36 cellular contexts compared by ENCODE assay signal in the genomic region with DNA sequence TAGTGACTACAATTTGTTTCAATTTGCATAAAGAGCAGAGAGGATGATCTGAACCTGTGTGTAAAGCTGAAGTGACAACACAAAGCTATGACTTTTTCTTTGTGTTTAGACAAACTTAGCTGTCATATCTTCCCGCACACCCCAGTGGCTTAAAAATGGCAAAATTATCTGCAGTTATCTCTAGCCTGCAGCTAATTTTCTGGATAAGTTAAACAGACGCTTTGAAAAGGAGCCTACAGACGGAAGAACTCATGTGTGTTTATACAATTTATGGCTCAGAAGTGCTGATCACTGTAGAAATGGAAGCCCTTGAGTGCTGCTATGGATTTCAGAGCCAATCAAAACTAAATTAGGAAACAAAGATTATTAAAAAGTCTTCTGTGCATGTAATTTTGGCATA. TPM values are rescaled to one million over a fixed set of nuclear protein-coding genes. Genes with fewer than 3 reads are reported as not detected.
"Had no signal": no experiment of that assay in that cellular context is flagged by ENCODE, and none has a peak within 500 bp of the region (broad histone marks: within the 10 kb centered on the region; RNA-seq: fewer than 3 reads in every experiment).

No MANE protein-coding gene starts in this region.

- H3K27me3 ChIP-seq: brain microvascular endothelial cell, foreskin keratinocyte, sigmoid colon, upper lobe of right lung had no signal

- ATAC-seq: effector memory CD8-positive, alpha-beta T cell; esophagus mucosa; heart left ventricle; left ventricle myocardium superior; pancreas; stimulated activated memory B cell treated with anti-CD40 and anti-IgM and Interleukin-4, amounts not matched to agents 10 μg/mL and 1 μg/mL and 100 μg/mL, for 72 hours; stimulated activated naive CD8-positive, alpha-beta T cell treated with anti-CD3 and anti-CD28 coated beads, Interleukin-15, amount 100 ng/mL, for 72 hours; upper lobe of right lung; WTC11 had no signal

- H3K4me1 ChIP-seq: heart left ventricle, pancreas, prostate gland, tibial artery, upper lobe of right lung had no signal

- H3K9me3 ChIP-seq: heart left ventricle, pancreas, prostate gland, sigmoid colon, tibial artery, upper lobe of right lung had no signal

- H3K27me3 Mint-ChIP-seq: activated CD4-positive, alpha-beta memory T cell treated with anti-CD3 and anti-CD28 coated beads, Interleukin-2, amount 10 ng/mL, durations not matched to agents 7 days and 5 days; stimulated activated memory B cell treated with anti-CD40 and anti-IgM and Interleukin-4, amounts not matched to agents 10 μg/mL and 1 μg/mL and 100 μg/mL, for 72 hours had no signal

- H3K27ac Mint-ChIP-seq: activated CD4-positive, alpha-beta memory T cell treated with anti-CD3 and anti-CD28 coated beads, Interleukin-2, amount 10 ng/mL, durations not matched to agents 7 days and 5 days; activated CD4-positive, alpha-beta T cell treated with anti-CD3 and anti-CD28 coated beads, Interleukin-2, amount 10 ng/mL, durations not matched to agents 7 days and 5 days; activated T-cell treated with anti-CD3 and anti-CD28 coated beads, Interleukin-2, amount 50 U/mL, for 24 hours; effector memory CD8-positive, alpha-beta T cell; mesothelial cell of epicardium; naive B cell; stimulated activated memory B cell treated with anti-CD40 and anti-IgM and Interleukin-4, amounts not matched to agents 10 μg/mL and 1 μg/mL and 100 μg/mL, for 72 hours; stimulated activated naive CD8-positive, alpha-beta T cell treated with anti-CD3 and anti-CD28 coated beads, Interleukin-15, amount 100 ng/mL, for 72 hours; WTC11 had no signal

- H3K9me3 Mint-ChIP-seq: activated CD4-positive, alpha-beta memory T cell treated with anti-CD3 and anti-CD28 coated beads, Interleukin-2, amount 10 ng/mL, durations not matched to agents 7 days and 5 days; activated CD4-positive, alpha-beta T cell treated with anti-CD3 and anti-CD28 coated beads, Interleukin-2, amount 10 ng/mL, durations not matched to agents 7 days and 5 days; activated T-cell treated with anti-CD3 and anti-CD28 coated beads, Interleukin-2, amount 50 U/mL, for 24 hours; mesothelial cell of epicardium; naive B cell; neural crest cell; stimulated activated memory B cell treated with anti-CD40 and anti-IgM and Interleukin-4, amounts not matched to agents 10 μg/mL and 1 μg/mL and 100 μg/mL, for 72 hours; stimulated activated naive CD8-positive, alpha-beta T cell treated with anti-CD3 and anti-CD28 coated beads, Interleukin-15, amount 100 ng/mL, for 72 hours; WTC11 had no signal

- H3K27ac ChIP-seq: brain microvascular endothelial cell, foreskin keratinocyte, heart left ventricle, pancreas, prostate gland, sigmoid colon, tibial artery, upper lobe of right lung had no signal

- H3K4me3 ChIP-seq: heart left ventricle, pancreas, prostate gland, sigmoid colon, tibial artery, upper lobe of right lung had no signal

- H3K4me1 Mint-ChIP-seq: activated CD4-positive, alpha-beta memory T cell treated with anti-CD3 and anti-CD28 coated beads, Interleukin-2, amount 10 ng/mL, durations not matched to agents 7 days and 5 days; activated CD4-positive, alpha-beta T cell treated with anti-CD3 and anti-CD28 coated beads, Interleukin-2, amount 10 ng/mL, durations not matched to agents 7 days and 5 days; naive B cell; neural crest cell; stimulated activated naive CD8-positive, alpha-beta T cell treated with anti-CD3 and anti-CD28 coated beads, Interleukin-15, amount 100 ng/mL, for 72 hours had no signal

- DNase-seq: activated CD4-positive, alpha-beta memory T cell treated with anti-CD3 and anti-CD28 coated beads, Interleukin-2, amount 10 ng/mL, durations not matched to agents 7 days and 5 days; activated CD4-positive, alpha-beta T cell treated with anti-CD3 and anti-CD28 coated beads for 1 hour; activated CD4-positive, alpha-beta T cell treated with anti-CD3 and anti-CD28 coated beads, Interleukin-2, amount 10 ng/mL, durations not matched to agents 7 days and 5 days; activated CD8-positive, alpha-beta memory T cell treated with anti-CD3 and anti-CD28 coated beads, Interleukin-2, amount 50 U/mL, for 48 hours; activated gamma-delta T cell; activated naive CD4-positive, alpha-beta T cell treated with anti-CD3 and anti-CD28 coated beads, Interleukin-2, amount 50 U/mL, for 16 hours; activated T-cell treated with anti-CD3 and anti-CD28 coated beads, Interleukin-2, amount 50 U/mL, for 24 hours; amniotic stem cell; brain microvascular endothelial cell; caudate nucleus; cortex of kidney; effector memory CD8-positive, alpha-beta T cell; heart left ventricle; left ventricle myocardium superior; naive B cell; nucleus accumbens; pancreas; sigmoid colon; small intestine; stimulated activated CD4-positive, alpha-beta T cell treated with anti-CD3 and anti-CD28 coated beads, Interleukin-4, amount 100 ng/mL, for 24 hours; stimulated activated CD8-positive, alpha-beta memory T cell treated with anti-CD3 and anti-CD28 coated beads, Interleukin-4, amount 100 ng/mL, for 48 hours; stimulated activated naive CD8-positive, alpha-beta T cell treated with anti-CD3 and anti-CD28 coated beads, Interleukin-15, amount 100 ng/mL, for 72 hours; T-helper 2 cell; tibial artery; upper lobe of right lung had no signal

- H3K36me3 Mint-ChIP-seq: mesothelial cell of epicardium, naive B cell, WTC11 had no signal

- H3K4me3 Mint-ChIP-seq: activated CD4-positive, alpha-beta memory T cell treated with anti-CD3 and anti-CD28 coated beads, Interleukin-2, amount 10 ng/mL, durations not matched to agents 7 days and 5 days; activated CD4-positive, alpha-beta T cell treated with anti-CD3 and anti-CD28 coated beads, Interleukin-2, amount 10 ng/mL, durations not matched to agents 7 days and 5 days; activated T-cell treated with anti-CD3 and anti-CD28 coated beads, Interleukin-2, amount 50 U/mL, for 24 hours; effector memory CD8-positive, alpha-beta T cell; mesothelial cell of epicardium; naive B cell; neural crest cell; stimulated activated memory B cell treated with anti-CD40 and anti-IgM and Interleukin-4, amounts not matched to agents 10 μg/mL and 1 μg/mL and 100 μg/mL, for 72 hours; stimulated activated naive CD8-positive, alpha-beta T cell treated with anti-CD3 and anti-CD28 coated beads, Interleukin-15, amount 100 ng/mL, for 72 hours; WTC11 had no signal

- FAIRE-seq: astrocyte, endothelial cell of umbilical vein had no signal

- H3K36me3 ChIP-seq: brain microvascular endothelial cell, heart left ventricle, pancreas, prostate gland, sigmoid colon, tibial artery, upper lobe of right lung had no signal

RNA-seq across cellular contexts. Expression of gene NTNG1, which starts 11.5 kb away (rescaled TPM):
- total RNA-seq: activated CD4-positive, alpha-beta memory T cell treated with anti-CD3 and anti-CD28 coated beads, Interleukin-2, amount 10 ng/mL, durations not matched to agents 7 days and 5 days; activated CD4-positive, alpha-beta T cell treated with anti-CD3 and anti-CD28 coated beads, Interleukin-2, amount 10 ng/mL, durations not matched to agents 7 days and 5 days; chondrocyte; endothelial cell of umbilical vein; lung microvascular endothelial cell had no signal
- polyA plus RNA-seq: endothelial cell of umbilical vein, heart left ventricle had no signal
